In the genomic region with DNA sequence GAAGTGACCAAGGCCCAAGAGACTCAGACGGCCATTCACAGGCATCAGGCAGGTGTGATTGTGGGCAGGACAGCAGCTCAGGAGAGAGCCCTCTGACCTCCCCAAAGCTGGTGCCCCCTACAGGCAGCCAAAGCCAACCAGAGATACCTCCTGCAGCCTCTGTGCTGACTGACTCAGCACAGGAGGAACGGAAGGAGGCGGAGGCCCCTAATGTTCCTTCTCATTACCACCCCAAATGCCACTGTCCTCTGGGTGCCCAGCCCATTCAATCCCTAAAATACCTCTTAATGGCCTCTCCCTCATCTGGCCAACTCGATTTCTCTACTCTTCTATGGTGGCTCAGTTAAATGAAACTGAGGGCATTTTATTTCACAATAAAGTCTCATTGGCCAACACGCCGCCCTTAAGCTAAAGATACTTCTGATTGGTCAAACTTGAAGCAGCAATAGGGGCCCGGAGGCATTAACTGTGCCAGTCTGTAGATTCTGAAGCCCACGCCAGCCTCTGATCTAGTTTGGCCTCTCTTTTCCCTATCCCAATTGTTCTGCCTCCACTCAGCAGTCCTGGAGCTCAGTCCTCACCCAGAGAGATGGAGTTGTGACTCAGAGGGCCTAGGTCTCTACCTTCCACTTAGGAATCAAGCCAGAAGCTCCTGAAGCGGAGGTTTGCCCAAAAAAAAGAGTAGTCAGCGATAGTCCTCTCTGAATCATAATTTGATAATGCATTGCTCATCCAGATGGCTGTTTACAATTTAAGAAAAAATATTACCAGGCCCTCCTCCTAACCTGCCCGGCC, we compare ENCODE assay signal across 8 cellular contexts. TPM values are rescaled to one million over a fixed set of nuclear protein-coding genes. Genes with fewer than 3 reads are reported as not detected.
DNase-seq lines count a peak whose midpoint lies in the region; ATAC-seq and TF ChIP-seq lines count a peak whose summit lies in the region.

No MANE protein-coding gene starts in this region.

- H3F3A ChIP-seq in SK-N-SH (replicated peaks; ENCODE audit: insufficient read depth): peaks cover 13% of the 10 kb centered on the region

- H3K36me3 ChIP-seq in SK-N-SH (replicated peaks in 1 of 2; ENCODE audit: control insufficient read depth in 1 of 2, insufficient read depth in 2 of 2, low read length in 1 of 2): peaks cover 31 to 44% of the 10 kb centered on the region in 2 experiments

- peaks cover 61% of the 10 kb centered on the region for H3K36me3 Mint-ChIP-seq in activated T-cell treated with anti-CD3 and anti-CD28 coated beads, Interleukin-2, amount 50 U/mL, for 24 hours (ENCODE audit: low read depth)

- CTCF ChIA-PET in SK-N-SH (lab: Yijun Ruan, JAX): interaction anchor here (0.6 to 3.4 kb wide), 17 partner anchors 11 to 1081 kb away, joined by 3 to 36 read pairs (median 3); no protein-coding TSS in a partner anchor

- no peaks in the 10 kb centered on the region for H3K9me3 Mint-ChIP-seq in activated T-cell treated with anti-CD3 and anti-CD28 coated beads, Interleukin-2, amount 50 U/mL, for 24 hours

- WGBS in SK-N-SH (ENCODE audit: low lambda C conversion rate): 58% methylated on average over 11 of the region's 11 CpGs

- H3K4me3 Mint-ChIP-seq in activated T-cell treated with anti-CD3 and anti-CD28 coated beads, Interleukin-2, amount 50 U/mL, for 24 hours: peak overlapping the region; percentile 95

- TF ChIP-seq CTCF in SK-N-SH (IDR thresholded peaks at IDR 0.05) (peak; percentile 58), NB4 (IDR thresholded peaks at IDR 0.05; ENCODE audit: low read depth, low read length) (peak; percentile 77), foreskin keratinocyte (conservative IDR thresholded peaks at IDR 0.05) (peak; percentile 60)

- H3K4me1 ChIP-seq in SK-N-SH (ENCODE audit: control insufficient read depth in 1 of 2, insufficient read depth in 2 of 2, low read depth in 1 of 2, low read length in 1 of 2) (peaks cover 3 to 24% of the 10 kb centered on the region in 2 experiments; a peak in 3 of 4 replicates), foreskin keratinocyte (peaks cover 9% of the 10 kb centered on the region)

- POLR2A ChIA-PET in SK-N-SH (lab: Yijun Ruan, JAX): interaction anchor here (0.6 to 1.5 kb wide), 2 partner anchors 183 to 407 kb away, joined by 3 to 6 read pairs; a partner anchor contains a TSS

- peak overlapping the region; percentile 98 for H3K4me2 ChIP-seq in SK-N-SH

- H4K20me1 ChIP-seq in SK-N-SH (ENCODE audit: insufficient read depth): no peaks in the 10 kb centered on the region

- peak overlapping the region; percentile 87; the same call in 1 of the 2 replicates for H2AFZ ChIP-seq in SK-N-SH (ENCODE audit: low read depth)

- TF ChIP-seq EP300 in SK-N-SH (IDR thresholded peaks at IDR 0.05; ENCODE audit: borderline replicate concordance in 1 of 2, low read depth in 1 of 2, low read length in 1 of 2): no peak

- peak overlapping the region; percentile 89 for H3K9ac ChIP-seq in SK-N-SH

- H3K9me3 ChIP-seq in SK-N-SH: no peaks in the 10 kb centered on the region

- 0 out of 2 replicates have a peak, but pooled peaks have one; percentile 21 for TF ChIP-seq RAD21 in SK-N-SH (IDR thresholded peaks at IDR 0.05; ENCODE audit: low read length)

- peak; percentile 65 for DNase-seq in SK-N-SH
- DNase-seq in NB4 (ENCODE audit: low read depth): peak; percentile 80
- DNase-seq in activated T-cell treated with anti-CD3 and anti-CD28 coated beads, Interleukin-2, amount 50 U/mL, for 24 hours: peak; percentile 67
- DNase-seq in foreskin keratinocyte: peak; percentile 86 to 92
- DNase-seq in renal cortical epithelial cell (ENCODE audit: low read depth): peak; percentile 65
- no peak for DNase-seq in hypothalamus (lab: John Stamatoyannopoulos, UW)

- H3K4me1 Mint-ChIP-seq in activated T-cell treated with anti-CD3 and anti-CD28 coated beads, Interleukin-2, amount 50 U/mL, for 24 hours (ENCODE audit: low read depth): peaks cover 62% of the 10 kb centered on the region

- H3K79me2 ChIP-seq in SK-N-SH (ENCODE audit: insufficient read depth): peaks cover 30% of the 10 kb centered on the region

- H3K4me3 ChIP-seq in SK-N-SH (ENCODE audit: low read depth in 2 of 2, low read length in 1 of 2): peak overlapping the region; percentile 89 to 97
- H3K4me3 ChIP-seq in NB4 (ENCODE audit: low read depth, low read length): peak overlapping the region; percentile 86

- no peak for ATAC-seq in SK-N-SH treated with all-trans-retinoic acid at 6 μM for 48 hours
- peak; percentile 41 for ATAC-seq in HG02571 (IDR thresholded peaks at IDR 0.05; ENCODE audit: unreplicated experiment)
- ATAC-seq in foreskin keratinocyte: peak; percentile 76

- H3K27ac ChIP-seq in SK-N-SH (ENCODE audit: low read depth in 2 of 2, low read length in 1 of 2) (peak overlapping the region; percentile 90 to 97), foreskin keratinocyte (peak overlapping the region; percentile 72)

- H3K27me3 ChIP-seq in SK-N-SH (ENCODE audit: insufficient read depth): no peaks in the 10 kb centered on the region
- H3K27me3 ChIP-seq in foreskin keratinocyte: no peaks in the 10 kb centered on the region

- H3K9me2 ChIP-seq in SK-N-SH: no peaks in the 10 kb centered on the region

- peak overlapping the region; percentile 98 for H3K27ac Mint-ChIP-seq in activated T-cell treated with anti-CD3 and anti-CD28 coated beads, Interleukin-2, amount 50 U/mL, for 24 hours

- H3K27me3 Mint-ChIP-seq in activated T-cell treated with anti-CD3 and anti-CD28 coated beads, Interleukin-2, amount 50 U/mL, for 24 hours: no peaks in the 10 kb centered on the region

- no peak for TF ChIP-seq POLR2A in NB4 (IDR thresholded peaks at IDR 0.05; ENCODE audit: extremely low read depth, insufficient read length)

TF ChIP-seq in SK-N-SH, 30 proteins besides CTCF, POLR2A, EP300 and RAD21 (continues in another document):
- no peak for TF ChIP-seq NRF1 (IDR thresholded peaks at IDR 0.05; ENCODE audit: low read depth, low read length)
- no peak for TF ChIP-seq ELF1 (IDR thresholded peaks at IDR 0.05)
- TF ChIP-seq, protein P1, sequence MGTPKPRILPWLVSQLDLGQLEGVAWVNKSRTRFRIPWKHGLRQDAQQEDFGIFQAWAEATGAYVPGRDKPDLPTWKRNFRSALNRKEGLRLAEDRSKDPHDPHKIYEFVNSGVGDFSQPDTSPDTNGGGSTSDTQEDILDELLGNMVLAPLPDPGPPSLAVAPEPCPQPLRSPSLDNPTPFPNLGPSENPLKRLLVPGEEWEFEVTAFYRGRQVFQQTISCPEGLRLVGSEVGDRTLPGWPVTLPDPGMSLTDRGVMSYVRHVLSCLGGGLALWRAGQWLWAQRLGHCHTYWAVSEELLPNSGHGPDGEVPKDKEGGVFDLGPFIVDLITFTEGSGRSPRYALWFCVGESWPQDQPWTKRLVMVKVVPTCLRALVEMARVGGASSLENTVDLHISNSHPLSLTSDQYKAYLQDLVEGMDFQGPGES (IDR thresholded peaks at IDR 0.05; ENCODE audit: low read depth, low read length): 0 out of 2 replicates have a peak, but pooled peaks have one; percentile 18
- no peak for TF ChIP-seq CHD2 (IDR thresholded peaks at IDR 0.05; ENCODE audit: low read length, partially characterized antibody)

TF ChIP-seq in SK-N-SH treated with all-trans-retinoic acid at 6 μM for 48 hours, 23 proteins besides CTCF, POLR2A, EP300 and RAD21 (continues in another document):
- TF ChIP-seq, protein P2, sequence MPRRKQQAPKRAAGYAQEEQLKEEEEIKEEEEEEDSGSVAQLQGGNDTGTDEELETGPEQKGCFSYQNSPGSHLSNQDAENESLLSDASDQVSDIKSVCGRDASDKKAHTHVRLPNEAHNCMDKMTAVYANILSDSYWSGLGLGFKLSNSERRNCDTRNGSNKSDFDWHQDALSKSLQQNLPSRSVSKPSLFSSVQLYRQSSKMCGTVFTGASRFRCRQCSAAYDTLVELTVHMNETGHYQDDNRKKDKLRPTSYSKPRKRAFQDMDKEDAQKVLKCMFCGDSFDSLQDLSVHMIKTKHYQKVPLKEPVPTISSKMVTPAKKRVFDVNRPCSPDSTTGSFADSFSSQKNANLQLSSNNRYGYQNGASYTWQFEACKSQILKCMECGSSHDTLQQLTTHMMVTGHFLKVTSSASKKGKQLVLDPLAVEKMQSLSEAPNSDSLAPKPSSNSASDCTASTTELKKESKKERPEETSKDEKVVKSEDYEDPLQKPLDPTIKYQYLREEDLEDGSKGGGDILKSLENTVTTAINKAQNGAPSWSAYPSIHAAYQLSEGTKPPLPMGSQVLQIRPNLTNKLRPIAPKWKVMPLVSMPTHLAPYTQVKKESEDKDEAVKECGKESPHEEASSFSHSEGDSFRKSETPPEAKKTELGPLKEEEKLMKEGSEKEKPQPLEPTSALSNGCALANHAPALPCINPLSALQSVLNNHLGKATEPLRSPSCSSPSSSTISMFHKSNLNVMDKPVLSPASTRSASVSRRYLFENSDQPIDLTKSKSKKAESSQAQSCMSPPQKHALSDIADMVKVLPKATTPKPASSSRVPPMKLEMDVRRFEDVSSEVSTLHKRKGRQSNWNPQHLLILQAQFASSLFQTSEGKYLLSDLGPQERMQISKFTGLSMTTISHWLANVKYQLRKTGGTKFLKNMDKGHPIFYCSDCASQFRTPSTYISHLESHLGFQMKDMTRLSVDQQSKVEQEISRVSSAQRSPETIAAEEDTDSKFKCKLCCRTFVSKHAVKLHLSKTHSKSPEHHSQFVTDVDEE (CRISPR knock-in tag; IDR thresholded peaks at IDR 0.05): no peak
- no peak for TF ChIP-seq RARB (CRISPR knock-in tag; IDR thresholded peaks at IDR 0.05)
- no peak for TF ChIP-seq ZFP30 (CRISPR knock-in tag; IDR thresholded peaks at IDR 0.05)
- no peak for TF ChIP-seq OSR1 (CRISPR knock-in tag; IDR thresholded peaks at IDR 0.05)
- TF ChIP-seq TCF4 (CRISPR knock-in tag; IDR thresholded peaks at IDR 0.05; ENCODE audit: borderline replicate concordance): no peak
- TF ChIP-seq ZNF8 (CRISPR knock-in tag; IDR thresholded peaks at IDR 0.05): no peak
- TF ChIP-seq SNAI2 (CRISPR knock-in tag; IDR thresholded peaks at IDR 0.05): no peak

RNA-seq across cellular contexts. Expression of a gene that starts 1.2 kb away (rescaled TPM):
- 53.4 and 60.6 TPM in 2 replicates for polyA plus RNA-seq in SK-N-SH (2012; rRNA removed)
- 44.4 and 56.2 TPM in 2 replicates for polyA plus RNA-seq in SK-N-SH (2012; cell fraction: cytosol; rRNA removed)
- polyA plus RNA-seq in SK-N-SH (2012; cell fraction: nucleus; rRNA removed): 39.5 and 39.9 TPM in 2 replicates
- total RNA-seq in foreskin keratinocyte: 59.5 and 67.1 TPM in 2 replicates
- 46.6 and 53.0 TPM in 2 replicates for polyA plus RNA-seq in foreskin keratinocyte
- total RNA-seq in renal cortical epithelial cell: 75.0 and 126 TPM in 2 replicates

RNA-seq across cellular contexts. Expression of a gene that starts 21.5 kb away (rescaled TPM):
- polyA plus RNA-seq in SK-N-SH (2012; rRNA removed): 0.10 and 0.12 TPM in 2 replicates
- polyA plus RNA-seq in SK-N-SH (2012; cell fraction: cytosol; rRNA removed): 0.06 and 0.13 TPM in 2 replicates
- 0.04 and 0.06 TPM in 2 replicates for polyA plus RNA-seq in SK-N-SH (2012; cell fraction: nucleus; rRNA removed)
- total RNA-seq in foreskin keratinocyte: 0.07 TPM in 1 of 2 replicates, not detected in the other
- 0.04 TPM in 1 of 2 replicates, not detected in the other for polyA plus RNA-seq in foreskin keratinocyte
- total RNA-seq in renal cortical epithelial cell: 4.3 and 29.3 TPM in 2 replicates

RNA-seq across cellular contexts. Expression of a gene that starts 42.0 kb away (rescaled TPM):
- polyA plus RNA-seq in SK-N-SH (2012; rRNA removed) (8.4 and 8.9 TPM in 2 replicates), foreskin keratinocyte (11.6 and 12.6 TPM in 2 replicates)
- 2.8 and 4.0 TPM in 2 replicates for polyA plus RNA-seq in SK-N-SH (2012; cell fraction: cytosol; rRNA removed)
- 42.2 and 42.4 TPM in 2 replicates for polyA plus RNA-seq in SK-N-SH (2012; cell fraction: nucleus; rRNA removed)
- total RNA-seq in foreskin keratinocyte (17.8 and 21.7 TPM in 2 replicates), renal cortical epithelial cell (35.1 and 37.8 TPM in 2 replicates)

Comparison
In these comparisons a context has a peak if more than half of its experiments do, and no peak if none do; other contexts are left out.
1. DNase-seq: peak in SK-N-SH (single experiment), NB4 (single experiment), activated T-cell treated with anti-CD3 and anti-CD28 coated beads, Interleukin-2, amount 50 U/mL, for 24 hours (single experiment), foreskin keratinocyte (2 of 2) and renal cortical epithelial cell (single experiment); none in hypothalamus (0 of 51).
2. Peak in every context shown above with its lines, with median percentiles within 50 percentile points of each other: CTCF ChIP-seq.